In the genomic region with DNA sequence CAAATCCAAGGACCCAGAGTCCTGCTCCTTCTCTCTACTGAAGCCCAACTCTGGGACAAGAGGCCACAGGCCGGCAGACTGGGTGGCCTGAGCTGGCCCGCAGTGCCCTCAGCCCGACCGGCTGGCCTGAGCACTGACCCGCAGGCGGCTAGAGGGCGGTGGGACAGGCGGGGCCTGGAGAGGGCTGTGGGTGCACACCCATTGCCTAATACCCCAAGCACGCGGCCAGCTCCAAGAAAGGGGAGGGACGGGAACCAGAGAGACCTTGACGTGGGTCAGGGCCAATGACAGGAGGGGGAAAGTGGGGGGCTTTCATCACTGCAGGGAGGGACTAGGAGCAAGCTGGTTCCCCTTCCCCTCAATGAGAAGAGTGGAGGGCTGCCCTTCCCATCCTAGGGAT, we compare ENCODE assay signal across 12 cellular contexts. TPM values are rescaled to one million over a fixed set of nuclear protein-coding genes. Genes with fewer than 3 reads are reported as not detected.
DNase-seq lines count a peak whose midpoint lies in the region; ATAC-seq and TF ChIP-seq lines count a peak whose summit lies in the region.
"Had no signal": no experiment of that assay in that cellular context is flagged by ENCODE, and none has a peak within 500 bp of the region (broad histone marks: within the 10 kb centered on the region; RNA-seq: fewer than 3 reads in every experiment).

No MANE protein-coding gene starts in this region.

- intact Hi-C loops in upper lobe of right lung (cut with DNase I): no loop called here

- peaks cover 41% of the 10 kb centered on the region for H3K4me1 ChIP-seq in upper lobe of right lung

- no peaks in the 10 kb centered on the region for H3K36me3 ChIP-seq in upper lobe of right lung
- H3K36me3 ChIP-seq: thoracic aorta had no signal

- ATAC-seq in left lobe of liver (peak; percentile 47), upper lobe of right lung (peak; percentile 50), HG02870 (IDR thresholded peaks at IDR 0.05; ENCODE audit: unreplicated experiment) (no peak)

- H3K27me3 ChIP-seq in upper lobe of right lung: peaks cover 86% of the 10 kb centered on the region

- H3K4me3 ChIP-seq in fibroblast of the aortic adventitia (ENCODE audit: low read depth, low read length) (no peak overlapping the region), upper lobe of right lung (no peak overlapping the region)
- H3K4me3 ChIP-seq: thoracic aorta had no signal

- DNase-seq in HuH-7 (ENCODE audit: low spot score) (peak; percentile 48), fibroblast of the aortic adventitia (ENCODE audit: low read depth) (peak; percentile 76), left lobe of liver (ENCODE audit: low spot score) (no peak), upper lobe of right lung (no peak), SKM-1 treated with dmso at 0.1 percent for 144 hours (lab: John Stamatoyannopoulos, UW; ENCODE audit: unreplicated experiment) (no peak), NCI-H146 treated with DMSO at 0.1 percent for 48 hours (lab: John Stamatoyannopoulos, UW; ENCODE audit: unreplicated experiment) (no peak)
- DNase-seq: DMS 273 treated with DMSO at 0.1 percent for 48 hours, NCI-H1105, NCI-H2171 treated with DMSO at 0.1 percent for 48 hours had no signal

- no peak overlapping the region for H3K27ac ChIP-seq in upper lobe of right lung
- H3K27ac ChIP-seq: thoracic aorta had no signal

- TF ChIP-seq CTCF in fibroblast of the aortic adventitia (IDR thresholded peaks at IDR 0.05; ENCODE audit: insufficient read depth, low read length) (no peak), upper lobe of right lung (IDR thresholded peaks at IDR 0.05) (no peak)

- no peaks in the 10 kb centered on the region for H3K9me3 ChIP-seq in upper lobe of right lung
- H3K9me3 ChIP-seq: thoracic aorta had no signal

RNA-seq across cellular contexts. Expression of a gene that starts 2.0 kb away (rescaled TPM):
- total RNA-seq in fibroblast of the aortic adventitia (ENCODE audit: low replicate concordance) (0.18 and 0.98 TPM in 2 replicates), left lobe of liver (not detected), upper lobe of right lung (1.2 TPM)

RNA-seq across cellular contexts. Expression of a gene that starts 4.6 kb away (rescaled TPM):
- total RNA-seq in fibroblast of the aortic adventitia (ENCODE audit: low replicate concordance) (not detected in 2 replicates), left lobe of liver (not detected), upper lobe of right lung (not detected)
- total RNA-seq: cerebellum had no signal

RNA-seq across cellular contexts. Expression of a gene that starts 16.2 kb away (rescaled TPM):
- total RNA-seq in fibroblast of the aortic adventitia (ENCODE audit: low replicate concordance) (39.7 and 65.3 TPM in 2 replicates), left lobe of liver (47.4 TPM), upper lobe of right lung (146 TPM)

RNA-seq across cellular contexts. Expression of a gene that starts 25.6 kb away (rescaled TPM):
- total RNA-seq in fibroblast of the aortic adventitia (ENCODE audit: low replicate concordance) (0.08 and 0.09 TPM in 2 replicates), left lobe of liver (not detected), upper lobe of right lung (not detected)

RNA-seq across cellular contexts. Expression of a gene that starts 45.0 kb away (rescaled TPM):
- total RNA-seq in fibroblast of the aortic adventitia (ENCODE audit: low replicate concordance) (52.4 and 95.9 TPM in 2 replicates), left lobe of liver (27.7 TPM), upper lobe of right lung (46.5 TPM)

Comparison
In these comparisons a context has a peak if more than half of its experiments do, and no peak if none do; other contexts are left out.
1. DNase-seq: peak in HuH-7 (single experiment) and fibroblast of the aortic adventitia (single experiment); none in left lobe of liver (single experiment), upper lobe of right lung (single experiment), SKM-1 treated with dmso at 0.1 percent for 144 hours (single experiment) and NCI-H146 treated with DMSO at 0.1 percent for 48 hours (single experiment).